ENCODE assay signal across 8 cellular contexts in the genomic region with DNA sequence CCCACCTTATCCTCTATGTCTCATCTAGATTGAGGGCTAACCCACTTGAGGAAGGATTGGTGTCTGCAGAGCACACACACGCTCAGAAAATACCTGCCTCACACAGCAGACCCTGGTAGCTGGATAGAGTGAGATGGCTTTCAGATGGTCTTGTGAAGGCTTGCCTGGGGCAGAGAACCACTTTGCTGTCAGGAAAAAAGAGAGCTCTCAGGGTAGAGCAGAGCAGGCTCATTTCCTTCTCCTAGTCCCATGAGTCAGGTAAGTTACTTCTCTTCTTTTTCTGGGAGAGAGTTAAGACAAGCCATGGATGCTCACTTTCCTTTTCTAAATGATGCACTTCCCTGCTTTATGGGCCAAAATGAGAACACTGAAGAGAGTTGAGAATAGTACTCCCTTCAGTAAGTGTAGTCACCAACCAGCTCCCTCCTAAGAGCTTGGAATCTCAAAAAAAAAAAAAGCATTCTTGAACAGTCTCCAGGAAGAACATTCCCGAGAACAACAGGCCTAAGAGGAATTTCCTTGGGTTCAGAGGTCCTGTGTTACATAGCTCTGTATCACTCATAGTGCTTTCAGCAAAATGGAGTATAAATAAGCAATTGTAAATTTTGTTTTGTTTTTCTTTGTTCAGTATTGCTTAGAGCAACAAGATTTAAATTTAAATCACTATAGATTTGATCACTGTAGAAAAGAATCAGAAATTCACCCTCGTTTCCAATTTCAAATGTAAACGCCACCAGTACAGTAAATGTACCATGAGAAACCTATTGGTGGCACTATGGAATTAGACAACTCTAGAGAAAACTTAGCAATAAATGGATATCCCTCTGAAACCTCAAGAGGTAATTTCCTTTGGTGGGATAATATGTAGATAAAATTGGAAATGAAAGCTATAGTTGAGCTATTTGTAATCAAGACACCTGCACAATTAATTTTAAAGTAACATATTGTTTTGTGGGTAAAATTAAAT.
DNase-seq lines count a peak whose midpoint lies in the region; ATAC-seq and TF ChIP-seq lines count a peak whose summit lies in the region.

No MANE protein-coding gene starts in this region.

- CTCF ChIA-PET in PC-9 (lab: Charles Lee): interaction anchor here (0.5 to 0.6 kb wide), 2 partner anchors 189 to 1089 kb away, joined by 3 to 5 read pairs; no protein-coding TSS in a partner anchor

- no peak for ATAC-seq in HG03520 (IDR thresholded peaks at IDR 0.05; ENCODE audit: unreplicated experiment)
- ATAC-seq in GM21381 (IDR thresholded peaks at IDR 0.05; ENCODE audit: unreplicated experiment): no peak

- H3K27me3 Mint-ChIP-seq in neural crest cell (ENCODE audit: low read depth): no peaks in the 10 kb centered on the region
- H3K27me3 Mint-ChIP-seq in activated T-helper 2 cell treated with anti-CD3 and anti-CD28 coated beads, Interferon-gamma antibody, Interleukin-2, Interleukin-4, amounts not matched to agents 10 μg/mL and 5 μg/mL and 100 μg/mL, durations not matched to agents 14 hours and 24 hours and 36 hours (ENCODE audit: low read depth): no peaks in the 10 kb centered on the region

- DNase-seq in EH (ENCODE audit: low read depth) (peak; percentile 97), PC-9 (no peak), fibroblast of lung (ENCODE audit: low read depth in 2 of 2) (peak; percentile 86 to 97), neural crest cell (ENCODE audit: low read depth, low spot score) (no peak), hypothalamus (lab: John Stamatoyannopoulos, UW) (no peak)
- DNase-seq in activated T-helper 2 cell treated with anti-CD3 and anti-CD28 coated beads, Interferon-gamma antibody, Interleukin-2, Interleukin-4, amounts not matched to agents 10 μg/mL and 5 μg/mL and 100 μg/mL, durations not matched to agents 14 hours and 24 hours and 36 hours (ENCODE audit: low spot score): no peak

- H3K4me1 Mint-ChIP-seq in neural crest cell: peaks cover 52% of the 10 kb centered on the region
- H3K4me1 Mint-ChIP-seq in activated T-helper 2 cell treated with anti-CD3 and anti-CD28 coated beads, Interferon-gamma antibody, Interleukin-2, Interleukin-4, amounts not matched to agents 10 μg/mL and 5 μg/mL and 100 μg/mL, durations not matched to agents 14 hours and 24 hours and 36 hours (ENCODE audit: low read depth): no peaks in the 10 kb centered on the region

- H2AFZ ChIP-seq in PC-9: peak overlapping the region; percentile 28; the same call in 1 of the 2 replicates
- H2AFZ ChIP-seq in fibroblast of lung (ENCODE audit: low read length): peak overlapping the region; percentile 78

- H3K9me3 ChIP-seq in PC-9 (ENCODE audit: insufficient read depth, low read depth) (no peaks in the 10 kb centered on the region; the same call in 1 of the 2 replicates), fibroblast of lung (ENCODE audit: control insufficient read depth, insufficient read depth, low read depth, low read length) (no peaks in the 10 kb centered on the region)

- POLR2A ChIA-PET in PC-9 (lab: Charles Lee; ENCODE audit: unreplicated experiment): no interaction called here

- H3K4me3 ChIP-seq in PC-9 (no peak overlapping the region), fibroblast of lung (replicated peaks in 1 of 4; ENCODE audit: control extremely low read depth in 1 of 4, insufficient read depth in 1 of 4, low read depth in 3 of 4, low read length in 4 of 4) (no peak overlapping the region)

- H3K79me2 ChIP-seq in PC-9 (ENCODE audit: low read depth): no peaks in the 10 kb centered on the region
- H3K79me2 ChIP-seq in fibroblast of lung (ENCODE audit: control insufficient read depth, insufficient read depth, low read length): no peaks in the 10 kb centered on the region

- no peak overlapping the region for H3K9ac ChIP-seq in fibroblast of lung (ENCODE audit: insufficient read depth, low read length)

- peak overlapping the region; percentile 81 for H3K27ac Mint-ChIP-seq in neural crest cell (ENCODE audit: unreplicated experiment)
- no peak overlapping the region for H3K27ac Mint-ChIP-seq in activated T-helper 2 cell treated with anti-CD3 and anti-CD28 coated beads, Interferon-gamma antibody, Interleukin-2, Interleukin-4, amounts not matched to agents 10 μg/mL and 5 μg/mL and 100 μg/mL, durations not matched to agents 14 hours and 24 hours and 36 hours

- H3F3A ChIP-seq in PC-9 (ENCODE audit: insufficient read depth, low read depth): no peaks in the 10 kb centered on the region; the same call in 1 of the 2 replicates

- intact Hi-C loops in PC-9 (cut with micrococcal nuclease; ENCODE audit: unreplicated experiment): loop anchor here (5.0 kb wide), 2 partner anchors 980 to 1000 kb away; a partner anchor contains a TSS
- intact Hi-C loops in activated T-helper 2 cell treated with anti-CD3 and anti-CD28 coated beads, Interferon-gamma antibody, Interleukin-2, Interleukin-4, amounts not matched to agents 10 μg/mL and 5 μg/mL and 100 μg/mL, durations not matched to agents 14 hours and 24 hours and 36 hours (cut with micrococcal nuclease): no loop called here

- H3K4me2 ChIP-seq in PC-9 (no peak overlapping the region), fibroblast of lung (ENCODE audit: extremely low read depth, insufficient read depth, low read length) (peak overlapping the region; percentile 66)

- H3K4me1 ChIP-seq in PC-9 (replicated peaks; ENCODE audit: insufficient read depth) (no peaks in the 10 kb centered on the region), fibroblast of lung (ENCODE audit: control insufficient read depth, extremely low read depth, insufficient read depth, low read length) (peaks cover 14% of the 10 kb centered on the region)

- H4K20me1 ChIP-seq in PC-9 (ENCODE audit: insufficient read depth) (no peaks in the 10 kb centered on the region), fibroblast of lung (ENCODE audit: control insufficient read depth, extremely low read depth, insufficient read depth, low read length) (no peaks in the 10 kb centered on the region)

- TF ChIP-seq CTCF in PC-9 (conservative IDR thresholded peaks at IDR 0.05) (no peak; the same call in 1 of the 2 replicates), fibroblast of lung (conservative IDR thresholded peaks at IDR 0.05 in 1 of 2, IDR thresholded peaks at IDR 0.05 in 1 of 2; ENCODE audit: low read depth in 1 of 2, low read length in 2 of 2) (peak in 1 of 2 donors; percentile 20), neural crest cell (conservative IDR thresholded peaks at IDR 0.05) (no peak)

- H3K36me3 Mint-ChIP-seq in neural crest cell (ENCODE audit: low read depth): peaks cover 6% of the 10 kb centered on the region
- H3K36me3 Mint-ChIP-seq in activated T-helper 2 cell treated with anti-CD3 and anti-CD28 coated beads, Interferon-gamma antibody, Interleukin-2, Interleukin-4, amounts not matched to agents 10 μg/mL and 5 μg/mL and 100 μg/mL, durations not matched to agents 14 hours and 24 hours and 36 hours (ENCODE audit: low read depth): no peaks in the 10 kb centered on the region

- H3K4me3 Mint-ChIP-seq in neural crest cell: no peak overlapping the region
- no peak overlapping the region for H3K4me3 Mint-ChIP-seq in activated T-helper 2 cell treated with anti-CD3 and anti-CD28 coated beads, Interferon-gamma antibody, Interleukin-2, Interleukin-4, amounts not matched to agents 10 μg/mL and 5 μg/mL and 100 μg/mL, durations not matched to agents 14 hours and 24 hours and 36 hours (ENCODE audit: low read depth)

- no TSS peak for BruUV-seq in PC-9 (replicated peaks; lab: Mats Ljungman, UMichigan)

- H3K27me3 ChIP-seq in PC-9 (ENCODE audit: insufficient read depth, low read depth): no peaks in the 10 kb centered on the region
- H3K27me3 ChIP-seq in fibroblast of lung (ENCODE audit: control insufficient read depth, insufficient read depth, low read length): no peaks in the 10 kb centered on the region

- H3K36me3 ChIP-seq in PC-9 (ENCODE audit: low read depth) (no peaks in the 10 kb centered on the region), fibroblast of lung (ENCODE audit: control insufficient read depth, insufficient read depth, low read length) (no peaks in the 10 kb centered on the region)

- no peaks in the 10 kb centered on the region for H3K9me2 ChIP-seq in PC-9 (ENCODE audit: insufficient read depth)

- H3K27ac ChIP-seq in PC-9 (no peak overlapping the region), fibroblast of lung (ENCODE audit: insufficient read depth, low read length) (peak overlapping the region; percentile 72)

- H3K9me3 Mint-ChIP-seq in neural crest cell: peaks cover 3% of the 10 kb centered on the region
- H3K9me3 Mint-ChIP-seq in activated T-helper 2 cell treated with anti-CD3 and anti-CD28 coated beads, Interferon-gamma antibody, Interleukin-2, Interleukin-4, amounts not matched to agents 10 μg/mL and 5 μg/mL and 100 μg/mL, durations not matched to agents 14 hours and 24 hours and 36 hours: no peaks in the 10 kb centered on the region

Comparison
In these comparisons a context has a peak if more than half of its experiments do, and no peak if none do; other contexts are left out.
1. DNase-seq: peak in EH (single experiment) and fibroblast of lung (2 of 2); none in PC-9 (0 of 2), neural crest cell (single experiment), hypothalamus (0 of 51) and activated T-helper 2 cell treated with anti-CD3 and anti-CD28 coated beads, Interferon-gamma antibody, Interleukin-2, Interleukin-4, amounts not matched to agents 10 μg/mL and 5 μg/mL and 100 μg/mL, durations not matched to agents 14 hours and 24 hours and 36 hours (single experiment).